Comparison of ENCODE assay signal across 28 cellular contexts in genomic region chr13:49055021-49055420, GRCh38.
"Had no signal": no experiment of that assay in that cellular context is flagged by ENCODE, and none has a peak within 500 bp of the region (broad histone marks: within the 10 kb centered on the region; RNA-seq: fewer than 3 reads in every experiment).

No MANE protein-coding gene starts in this region.

- H3K27ac Mint-ChIP-seq: natural killer cell treated with Interleukin-12 subunit alpha and Interleukin-12 subunit beta and Interleukin-15 and Interleukin-18, amount 100 ng/mL, for 72 hours; nephron progenitor cell; neural progenitor cell; progenitor cell of endocrine pancreas; stimulated activated effector memory CD8-positive, alpha-beta T cell treated with anti-CD3 and anti-CD28 coated beads, Interleukin-12 subunit alpha, Interleukin-12 subunit beta, amount 100 ng/mL, for 72 hours had no signal

- H3K4me1 Mint-ChIP-seq: nephron progenitor cell had no signal

- DNase-seq: naive thymus-derived CD8-positive, alpha-beta T cell; nephron progenitor cell; occipital lobe; ovary; posterior cingulate gyrus; psoas muscle; right cardiac atrium; right lobe of liver; sigmoid colon; small intestine; stimulated activated CD4-positive, alpha-beta T cell treated with anti-CD3 and anti-CD28 coated beads, Interleukin-15, amount 100 ng/mL, for 24 hours; stimulated activated CD4-positive, alpha-beta T cell treated with anti-CD3 and anti-CD28 coated beads, Interleukin-2, amount 100 ng/mL, for 24 hours; stimulated activated CD4-positive, alpha-beta T cell treated with anti-CD3 and anti-CD28 coated beads, Interleukin-2, amount 100 ng/mL, for 48 hours; stimulated activated CD4-positive, alpha-beta T cell treated with anti-CD3 and anti-CD28 coated beads, Interleukin-4, amount 100 ng/mL, for 24 hours; stimulated activated naive CD4-positive, alpha-beta T cell; stimulated activated naive CD8-positive, alpha-beta T cell treated with anti-CD3 and anti-CD28 coated beads, Interleukin-15, amount 100 ng/mL, for 72 hours; stimulated activated naive CD8-positive, alpha-beta T cell treated with anti-CD3 and anti-CD28 coated beads, Interleukin-15, Interleukin-2, amounts not matched to agents 100 U/mL and 50 U/mL, for 24 hours; substantia nigra; testis; upper lobe of left lung had no signal

- H3K27ac ChIP-seq: neural progenitor cell, ovary, parathyroid adenoma, psoas muscle, right lobe of liver, sigmoid colon, suprapubic skin, testis, tibial nerve, upper lobe of left lung, vagina had no signal

- H3K9me3 Mint-ChIP-seq: stimulated activated effector memory CD8-positive, alpha-beta T cell treated with anti-CD3 and anti-CD28 coated beads, Interleukin-12 subunit alpha, Interleukin-12 subunit beta, amount 100 ng/mL, for 72 hours had no signal

- H3K27me3 ChIP-seq: neural progenitor cell, ovary, right lobe of liver, sigmoid colon, suprapubic skin, testis, tibial nerve, upper lobe of left lung, vagina had no signal

- H3K4me3 ChIP-seq: neural progenitor cell, ovary, psoas muscle, right lobe of liver, sigmoid colon, suprapubic skin, testis, tibial nerve, upper lobe of left lung, vagina had no signal

- H3K4me3 Mint-ChIP-seq: naive thymus-derived CD8-positive, alpha-beta T cell; natural killer cell treated with Interleukin-12 subunit alpha and Interleukin-12 subunit beta and Interleukin-15 and Interleukin-18, amount 100 ng/mL, for 72 hours; nephron progenitor cell; neural progenitor cell; stimulated activated effector memory CD8-positive, alpha-beta T cell treated with anti-CD3 and anti-CD28 coated beads, Interleukin-12 subunit alpha, Interleukin-12 subunit beta, amount 100 ng/mL, for 72 hours; stimulated activated naive CD8-positive, alpha-beta T cell treated with anti-CD3 and anti-CD28 coated beads, Interleukin-15, amount 100 ng/mL, for 72 hours had no signal

- H3K36me3 ChIP-seq: neural progenitor cell, ovary, right lobe of liver, sigmoid colon, suprapubic skin, tibial nerve, upper lobe of left lung, vagina had no signal

- H3K9me3 ChIP-seq: ovary, psoas muscle, right lobe of liver, suprapubic skin, testis, upper lobe of left lung, vagina had no signal

- H3K27me3 Mint-ChIP-seq: naive thymus-derived CD8-positive, alpha-beta T cell; natural killer cell treated with Interleukin-12 subunit alpha and Interleukin-12 subunit beta and Interleukin-15 and Interleukin-18, amount 100 ng/mL, for 72 hours; progenitor cell of endocrine pancreas; stimulated activated naive CD8-positive, alpha-beta T cell treated with anti-CD3 and anti-CD28 coated beads, Interleukin-15, amount 100 ng/mL, for 72 hours had no signal

- H3K4me1 ChIP-seq: neural progenitor cell, parathyroid adenoma, psoas muscle, right lobe of liver, suprapubic skin, testis, tibial nerve, upper lobe of left lung, vagina had no signal

- ATAC-seq: naive thymus-derived CD8-positive, alpha-beta T cell; natural killer cell treated with Interleukin-12 subunit alpha and Interleukin-12 subunit beta and Interleukin-15 and Interleukin-18, amount 100 ng/mL, for 72 hours; psoas muscle; right cardiac atrium; right lobe of liver; stimulated activated effector memory CD8-positive, alpha-beta T cell treated with anti-CD3 and anti-CD28 coated beads, Interleukin-12 subunit alpha, Interleukin-12 subunit beta, amount 100 ng/mL, for 72 hours; stimulated activated naive CD8-positive, alpha-beta T cell treated with anti-CD3 and anti-CD28 coated beads, Interleukin-15, amount 100 ng/mL, for 72 hours; stimulated activated naive CD8-positive, alpha-beta T cell treated with anti-CD3 and anti-CD28 coated beads, Interleukin-15, Interleukin-2, amounts not matched to agents 100 U/mL and 50 U/mL, for 24 hours had no signal

- H3K36me3 Mint-ChIP-seq: stimulated activated effector memory CD8-positive, alpha-beta T cell treated with anti-CD3 and anti-CD28 coated beads, Interleukin-12 subunit alpha, Interleukin-12 subunit beta, amount 100 ng/mL, for 72 hours had no signal
